Comparison of ENCODE assay signal across 11 cellular contexts in the genomic region with DNA sequence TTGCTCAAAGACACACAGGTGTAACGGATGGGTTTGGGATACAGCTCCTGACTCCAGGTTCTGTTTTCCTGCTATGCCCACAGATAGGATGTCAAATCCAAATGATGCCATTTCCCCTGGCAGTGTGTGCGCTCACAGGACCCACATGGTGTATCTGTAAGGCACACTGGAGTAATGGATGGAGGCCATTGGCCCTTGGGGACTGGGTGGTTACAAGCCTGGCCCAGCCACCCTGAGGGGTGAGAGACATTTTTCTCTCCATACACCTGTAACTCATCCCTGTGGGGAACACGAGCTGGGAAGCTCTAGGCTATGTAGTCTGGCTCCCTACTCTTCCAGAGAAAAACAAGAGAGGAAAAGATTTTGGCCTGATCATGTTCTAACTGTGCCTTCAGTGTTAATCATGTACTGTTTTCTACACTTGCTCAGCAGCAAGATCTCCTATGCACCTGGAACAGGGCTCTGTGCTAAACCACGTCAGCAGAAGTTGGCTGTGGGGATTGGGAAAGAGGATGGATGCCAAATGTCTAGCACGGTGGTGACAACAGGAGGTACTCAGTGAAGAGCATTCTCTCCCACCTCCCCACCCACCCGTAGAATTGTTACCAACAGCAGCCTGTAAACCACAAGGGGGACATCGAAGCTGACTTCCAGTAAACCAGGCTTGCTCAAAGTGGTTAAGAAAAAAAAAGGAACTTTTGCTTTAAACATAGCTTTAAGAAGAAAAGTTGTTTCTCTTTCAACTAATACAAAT.
DNase-seq lines count a peak whose midpoint lies in the region; ATAC-seq and TF ChIP-seq lines count a peak whose summit lies in the region.
"Had no signal": no experiment of that assay in that cellular context is flagged by ENCODE, and none has a peak within 500 bp of the region (broad histone marks: within the 10 kb centered on the region; RNA-seq: fewer than 3 reads in every experiment).

No MANE protein-coding gene starts in this region.

- H3K4me3 ChIP-seq in breast epithelium (no peak overlapping the region), right lobe of liver (no peak overlapping the region)
- H3K4me3 ChIP-seq: SJCRH30 had no signal

- no peak overlapping the region for H3K4me3 Mint-ChIP-seq in MCF 10A (ENCODE audit: unreplicated experiment)
- peak overlapping the region; percentile 41 for H3K4me3 Mint-ChIP-seq in central memory CD8-positive, alpha-beta T cell
- H3K4me3 Mint-ChIP-seq: activated naive CD8-positive, alpha-beta T cell had no signal

- intact Hi-C loops in breast epithelium (cut with DNase I; ENCODE audit: low total_unique reads): no loop called here
- intact Hi-C loops in MCF 10A (cut with micrococcal nuclease): no loop called here
- intact Hi-C loops in right lobe of liver (cut with DNase I): no loop called here

- no peak for TF ChIP-seq POLR2A in breast epithelium (IDR thresholded peaks at IDR 0.05)
- TF ChIP-seq POLR2A in right lobe of liver (IDR thresholded peaks at IDR 0.05): no peak

- H3K27ac ChIP-seq in breast epithelium (peak overlapping the region; percentile 27 to 29), right lobe of liver (peak overlapping the region in 1 of 3 donors; percentile 0)
- H3K27ac ChIP-seq: SJCRH30 had no signal

- WGBS in right lobe of liver (ENCODE audit: insufficient coverage, low coverage, low lambda C conversion rate, missing lambda C conversion rate): 36% methylated on average over 4 of the region's 7 CpGs

- BruUV-seq in MCF 10A (replicated peaks; lab: Mats Ljungman, UMichigan): no TSS peak

- H3K36me3 Mint-ChIP-seq in MCF 10A (ENCODE audit: insufficient read depth, unreplicated experiment): no peaks in the 10 kb centered on the region
- H3K36me3 Mint-ChIP-seq in central memory CD8-positive, alpha-beta T cell (ENCODE audit: insufficient read depth): peaks cover 2% of the 10 kb centered on the region
- H3K36me3 Mint-ChIP-seq: activated naive CD8-positive, alpha-beta T cell had no signal

- ATAC-seq in central memory CD8-positive, alpha-beta T cell (replicated peaks; ENCODE audit: extremely low read depth, poor library complexity, severe bottlenecking): peak; percentile 24
- ATAC-seq in right lobe of liver (peak; percentile 80 to 87 (median 86)), HG02870 (IDR thresholded peaks at IDR 0.05; ENCODE audit: unreplicated experiment) (no peak), GM19351 (IDR thresholded peaks at IDR 0.05; ENCODE audit: unreplicated experiment) (no peak)

- H3K9me3 ChIP-seq in breast epithelium (no peaks in the 10 kb centered on the region), right lobe of liver (no peaks in the 10 kb centered on the region)
- H3K9me3 ChIP-seq: SJCRH30 had no signal

- H3K36me3 ChIP-seq in breast epithelium (no peaks in the 10 kb centered on the region), right lobe of liver (no peaks in the 10 kb centered on the region)
- H3K36me3 ChIP-seq: SJCRH30 had no signal

- no peak overlapping the region for H3K27ac Mint-ChIP-seq in MCF 10A (ENCODE audit: low read depth, unreplicated experiment)
- H3K27ac Mint-ChIP-seq in central memory CD8-positive, alpha-beta T cell (ENCODE audit: low read depth): peak overlapping the region; percentile 87
- H3K27ac Mint-ChIP-seq: activated naive CD8-positive, alpha-beta T cell had no signal

- H3K27me3 ChIP-seq in breast epithelium (no peaks in the 10 kb centered on the region), right lobe of liver (no peaks in the 10 kb centered on the region)
- H3K27me3 ChIP-seq: SJCRH30 had no signal

- H3K4me1 ChIP-seq in breast epithelium: no peaks in the 10 kb centered on the region
- peaks cover 0 to 8% (median 3%) of the 10 kb centered on the region in 4 donors for H3K4me1 ChIP-seq in right lobe of liver

- H3K27me3 Mint-ChIP-seq in MCF 10A (ENCODE audit: insufficient read depth, unreplicated experiment): no peaks in the 10 kb centered on the region
- no peaks in the 10 kb centered on the region for H3K27me3 Mint-ChIP-seq in central memory CD8-positive, alpha-beta T cell
- H3K27me3 Mint-ChIP-seq: activated naive CD8-positive, alpha-beta T cell had no signal

- DNase-seq in breast epithelium (ENCODE audit: low spot score in 2 of 2) (no peak), MCF 10A (ENCODE audit: unreplicated experiment) (no peak), right lobe of liver (peak in 1 of 3 donors; percentile 58), ecto neural progenitor cell (ENCODE audit: low spot score) (no peak), SW 1271 (lab: John Stamatoyannopoulos, UW) (no peak)
- no peak for DNase-seq in central memory CD8-positive, alpha-beta T cell (ENCODE audit: low spot score in 2 of 2)
- DNase-seq: Calu3 had no signal

- no peaks in the 10 kb centered on the region for H3K4me1 Mint-ChIP-seq in MCF 10A (ENCODE audit: insufficient read depth, unreplicated experiment)
- peaks cover 48% of the 10 kb centered on the region for H3K4me1 Mint-ChIP-seq in central memory CD8-positive, alpha-beta T cell

- H3K9me3 Mint-ChIP-seq in MCF 10A (ENCODE audit: unreplicated experiment): no peaks in the 10 kb centered on the region
- H3K9me3 Mint-ChIP-seq in central memory CD8-positive, alpha-beta T cell: no peaks in the 10 kb centered on the region

- TF ChIP-seq CTCF in breast epithelium (IDR thresholded peaks at IDR 0.05) (no peak), MCF 10A (IDR thresholded peaks at IDR 0.05; ENCODE audit: unreplicated experiment) (no peak), right lobe of liver (IDR thresholded peaks at IDR 0.05) (no peak)

- CTCF ChIA-PET in MCF 10A (lab: Yijun Ruan, JAX): interaction anchor here (0.6 to 0.7 kb wide), 2 partner anchors 12 to 324 kb away, joined by 3 read pairs; no protein-coding TSS in a partner anchor

- POLR2A ChIA-PET in MCF 10A (lab: Yijun Ruan, JAX): interaction anchor here (0.7 kb wide), 2 partner anchors 320 to 797 kb away, joined by 3 read pairs; no protein-coding TSS in a partner anchor

Comparison
In these comparisons a context has a peak if more than half of its experiments do, and no peak if none do; other contexts are left out.
1. ATAC-seq: peak in central memory CD8-positive, alpha-beta T cell (single experiment) and right lobe of liver (4 of 4); none in HG02870 (single experiment) and GM19351 (single experiment).